In genomic region chr14:47040490-47040889, GRCh38 we compare ENCODE assay signal across 11 cellular contexts.
DNase-seq lines count a peak whose midpoint lies in the region; ATAC-seq and TF ChIP-seq lines count a peak whose summit lies in the region.
"Had no signal": no experiment of that assay in that cellular context is flagged by ENCODE, and none has a peak within 500 bp of the region (broad histone marks: within the 10 kb centered on the region; RNA-seq: fewer than 3 reads in every experiment).

No MANE protein-coding gene starts in this region.

- 13 to 17% methylated on average over 1 of the region's 1 CpG for WGBS in gastroesophageal sphincter (ENCODE audit: low coverage in 1 of 2), 2 donors

- H3K36me3 ChIP-seq in BE2C (no peaks in the 10 kb centered on the region), gastroesophageal sphincter (no peaks in the 10 kb centered on the region)
- H3K36me3 ChIP-seq: thoracic aorta had no signal

- no peak for TF ChIP-seq POLR2A in gastroesophageal sphincter (IDR thresholded peaks at IDR 0.05)

- H3K4me3 ChIP-seq in BE2C (ENCODE audit: low read depth, low read length) = no peak overlapping the region
- no peak overlapping the region for H3K4me3 ChIP-seq in astrocyte of the cerebellum (ENCODE audit: low read depth, low read length)
- no peak overlapping the region for H3K4me3 ChIP-seq in gastroesophageal sphincter
- H3K4me3 ChIP-seq: thoracic aorta had no signal

- H3K4me1 ChIP-seq in BE2C (no peaks in the 10 kb centered on the region), gastroesophageal sphincter (no peaks in the 10 kb centered on the region)

- H3K27ac ChIP-seq in gastroesophageal sphincter = no peak overlapping the region
- H3K27ac ChIP-seq: thoracic aorta had no signal

- TF ChIP-seq CTCF in BE2C (IDR thresholded peaks at IDR 0.05; ENCODE audit: low read depth, low read length) = peak; percentile 80
- peak; percentile 7 for TF ChIP-seq CTCF in astrocyte of the cerebellum (IDR thresholded peaks at IDR 0.05; ENCODE audit: low read depth, low read length, missing control alignments)
- no peak for TF ChIP-seq CTCF in gastroesophageal sphincter (IDR thresholded peaks at IDR 0.05)

- H3K27me3 ChIP-seq in BE2C = no peaks in the 10 kb centered on the region
- H3K27me3 ChIP-seq in gastroesophageal sphincter = no peaks in the 10 kb centered on the region

- no peak for TF ChIP-seq EP300 in gastroesophageal sphincter (IDR thresholded peaks at IDR 0.05)

- H3K9me3 ChIP-seq in BE2C (no peaks in the 10 kb centered on the region), gastroesophageal sphincter (no peaks in the 10 kb centered on the region)
- H3K9me3 ChIP-seq: thoracic aorta had no signal

- ATAC-seq in gastroesophageal sphincter (no peak), HG03521 (IDR thresholded peaks at IDR 0.05; ENCODE audit: unreplicated experiment) (no peak)
- ATAC-seq: activated CD4-positive, CD25-positive, alpha-beta regulatory T cell treated with anti-CD3 and anti-CD28 coated beads, Interleukin-2, amount 50 U/mL, for 24 hours had no signal

- in situ Hi-C loops in astrocyte of the cerebellum (cut with HindIII; ENCODE audit: low sequenced_read_pairs) = no loop called here

- DNase-seq in BE2C = peak; percentile 42
- DNase-seq in NCI-H1092 (lab: John Stamatoyannopoulos, UW) = peak; percentile 7
- no peak for DNase-seq in astrocyte of the cerebellum (ENCODE audit: low read depth)
- peak; percentile 32 for DNase-seq in kidney tubule cell (ENCODE audit: low spot score)
- no peak for DNase-seq in cortex of kidney (lab: John Stamatoyannopoulos, UW)
- DNase-seq in NCI-H187 treated with DMSO at 0.1 percent for 48 hours (lab: John Stamatoyannopoulos, UW) = no peak
- DNase-seq: stimulated activated CD4-positive, alpha-beta T cell treated with anti-CD3 and anti-CD28 coated beads, Interleukin-15, amount 100 ng/mL, for 24 hours had no signal

Comparison
In these comparisons a context has a peak if more than half of its experiments do, and no peak if none do; other contexts are left out.
1. DNase-seq: peak in BE2C (single experiment), NCI-H1092 (single experiment) and kidney tubule cell (single experiment); none in astrocyte of the cerebellum (single experiment), cortex of kidney (single experiment) and NCI-H187 treated with DMSO at 0.1 percent for 48 hours (single experiment).
2. CTCF ChIP-seq: peak in BE2C (single experiment) and astrocyte of the cerebellum (single experiment); none in gastroesophageal sphincter (0 of 4).